9 cellular contexts compared by ENCODE assay signal in genomic region chrX:129759576-129760061, GRCh38. TPM values are rescaled to one million over a fixed set of nuclear protein-coding genes. Genes with fewer than 3 reads are reported as not detected.
DNase-seq lines count a peak whose midpoint lies in the region; ATAC-seq and TF ChIP-seq lines count a peak whose summit lies in the region.
"Had no signal": no experiment of that assay in that cellular context is flagged by ENCODE, and none has a peak within 500 bp of the region (broad histone marks: within the 10 kb centered on the region; RNA-seq: fewer than 3 reads in every experiment).

No MANE protein-coding gene starts in this region.

- no peak overlapping the region for H3K4me3 Mint-ChIP-seq in memory B cell

- no peaks in the 10 kb centered on the region for H3K36me3 Mint-ChIP-seq in memory B cell

- ATAC-seq in memory B cell (ENCODE audit: low read depth) = no peak
- no peak for ATAC-seq in GM18505 (IDR thresholded peaks at IDR 0.05; ENCODE audit: unreplicated experiment)
- no peak for ATAC-seq in GM21526 (IDR thresholded peaks at IDR 0.05; ENCODE audit: low FRiP score, unreplicated experiment)

- TF ChIP-seq CTCF in breast epithelium (IDR thresholded peaks at IDR 0.05) = no peak

- peak; percentile 6 for DNase-seq in SKM-1 treated with dmso at 0.1 percent for 144 hours (lab: John Stamatoyannopoulos, UW; ENCODE audit: unreplicated experiment)
- DNase-seq in SKM-1 (lab: John Stamatoyannopoulos, UW; ENCODE audit: unreplicated experiment) = no peak
- peak; percentile 41 for DNase-seq in T-helper 22 cell (ENCODE audit: low read depth)
- DNase-seq in breast epithelium (ENCODE audit: low spot score in 2 of 2) = peak in 1 of 2 donors; percentile 75
- no peak for DNase-seq in memory B cell (ENCODE audit: low spot score in 2 of 2)
- no peak for DNase-seq in NCI-H524 treated with DMSO at 0.1 percent for 48 hours (lab: John Stamatoyannopoulos, UW)

- no peaks in the 10 kb centered on the region for H3K27me3 Mint-ChIP-seq in memory B cell

- no peaks in the 10 kb centered on the region for H3K9me3 ChIP-seq in breast epithelium
- H3K9me3 ChIP-seq: Caco-2 had no signal

- H3K27me3 ChIP-seq in breast epithelium = peaks cover 0 to 15% of the 10 kb centered on the region in 2 donors

- no peaks in the 10 kb centered on the region for H3K9me3 Mint-ChIP-seq in memory B cell

- peaks cover 28% of the 10 kb centered on the region for H3K4me1 Mint-ChIP-seq in memory B cell

- intact Hi-C loops in breast epithelium (cut with DNase I; ENCODE audit: low total_unique reads) = no loop called here

- no peaks in the 10 kb centered on the region for H3K36me3 ChIP-seq in breast epithelium

- TF ChIP-seq POLR2A in breast epithelium (IDR thresholded peaks at IDR 0.05) (no peak), GM18505 (IDR thresholded peaks at IDR 0.05; ENCODE audit: borderline replicate concordance, extremely low read depth, insufficient read depth, insufficient read length) (no peak)

- peak overlapping the region; percentile 63 to 78 for H3K27ac ChIP-seq in breast epithelium

- no peaks in the 10 kb centered on the region for H3K4me1 ChIP-seq in breast epithelium
- H3K4me1 ChIP-seq: Caco-2 had no signal

- peak overlapping the region; percentile 58 for H3K27ac Mint-ChIP-seq in memory B cell

- no peak overlapping the region for H3K4me3 ChIP-seq in breast epithelium

RNA-seq across cellular contexts. Expression of gene SASH3, which starts 20.1 kb away (rescaled TPM):
- 10 to 100 TPM in 1 of 3 donors, 1 to 10 TPM in 2; 6.6 to 18.7 (median 10.0) TPM for total RNA-seq in breast epithelium
- total RNA-seq: Caco-2 had no signal

RNA-seq across cellular contexts. Expression of gene XPNPEP2, which starts 20.8 kb away (rescaled TPM):
- 10 to 100 TPM in 1 of 3 donors, 1 to 10 TPM in 1, under 1 TPM in 1; 0.44 to 12.8 (median 3.9) TPM for total RNA-seq in breast epithelium

Comparison
In these comparisons a context has a peak if more than half of its experiments do, and no peak if none do; other contexts are left out.
1. DNase-seq: peak in SKM-1 treated with dmso at 0.1 percent for 144 hours (single experiment) and T-helper 22 cell (single experiment); none in SKM-1 (single experiment), memory B cell (0 of 2) and NCI-H524 treated with DMSO at 0.1 percent for 48 hours (single experiment).